In the genomic region with DNA sequence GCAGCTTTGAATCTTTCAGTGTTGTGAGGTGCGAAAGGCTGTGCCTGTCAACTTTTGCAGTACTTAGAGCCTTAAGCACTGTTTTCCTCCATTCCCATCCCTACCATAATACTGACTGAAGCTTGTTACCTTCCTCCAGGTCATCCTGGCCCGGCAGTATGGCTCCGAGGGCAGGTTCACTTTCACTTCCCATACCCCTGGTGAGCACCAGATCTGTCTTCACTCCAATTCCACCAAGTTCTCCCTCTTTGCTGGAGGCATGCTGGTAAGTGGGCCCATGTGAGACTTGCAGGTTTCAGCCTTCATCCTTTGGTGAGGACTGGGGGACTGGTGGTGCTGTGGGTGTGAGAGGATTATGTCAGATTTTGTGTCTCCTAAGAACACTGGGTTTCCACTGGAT, we compare ENCODE assay signal across 10 cellular contexts. TPM values are rescaled to one million over a fixed set of nuclear protein-coding genes. Genes with fewer than 3 reads are reported as not detected.
DNase-seq lines count a peak whose midpoint lies in the region; ATAC-seq and TF ChIP-seq lines count a peak whose summit lies in the region.
"Had no signal": no experiment of that assay in that cellular context is flagged by ENCODE, and none has a peak within 500 bp of the region (broad histone marks: within the 10 kb centered on the region; RNA-seq: fewer than 3 reads in every experiment).

No MANE protein-coding gene starts in this region.

- TF ChIP-seq POLR2A in heart left ventricle (IDR thresholded peaks at IDR 0.05): no peak

- peaks cover 22% of the 10 kb centered on the region for H3K4me1 ChIP-seq in left ventricle myocardium inferior
- peaks cover 0 to 23% (median 14%) of the 10 kb centered on the region in 12 donors for H3K4me1 ChIP-seq in heart left ventricle

- peaks cover 4% of the 10 kb centered on the region for H3K27me3 Mint-ChIP-seq in activated T-helper 17 cell treated with anti-CD3 and anti-CD28 coated beads, Interleukin-2, amount 50 U/mL, for 72 hours
- peaks cover 22% of the 10 kb centered on the region for H3K27me3 Mint-ChIP-seq in type B pancreatic cell

- no peak for ATAC-seq in heart left ventricle
- no peak for ATAC-seq in activated T-helper 17 cell treated with anti-CD3 and anti-CD28 coated beads, Interleukin-2, amount 50 U/mL, for 72 hours (replicated peaks)
- ATAC-seq in HG02610 (IDR thresholded peaks at IDR 0.05; ENCODE audit: unreplicated experiment): no peak
- ATAC-seq: Panc1 had no signal

- DNase-seq in left ventricle myocardium inferior: no peak
- no peak for DNase-seq in heart left ventricle
- DNase-seq in islet precursor cell: peak; percentile 11
- DNase-seq in type B pancreatic cell (ENCODE audit: extremely low spot score, unreplicated experiment): no peak
- no peak for DNase-seq in midbrain (lab: John Stamatoyannopoulos, UW)
- no peak for DNase-seq in DMS53 (lab: John Stamatoyannopoulos, UW)
- DNase-seq: DMS79 had no signal

- TF ChIP-seq CTCF in left ventricle myocardium inferior (IDR thresholded peaks at IDR 0.05; ENCODE audit: borderline replicate concordance): no peak
- no peak for TF ChIP-seq CTCF in heart left ventricle (IDR thresholded peaks at IDR 0.05)
- no peak for TF ChIP-seq CTCF in type B pancreatic cell (conservative IDR thresholded peaks at IDR 0.05)

- H3K36me3 ChIP-seq in left ventricle myocardium inferior: peaks cover 36% of the 10 kb centered on the region
- H3K36me3 ChIP-seq in heart left ventricle: peaks cover 6 to 38% (median 35%) of the 10 kb centered on the region in 9 donors

- H3K27ac ChIP-seq in left ventricle myocardium inferior (replicated peaks) (no peak overlapping the region), heart left ventricle (no peak overlapping the region)

- no peaks in the 10 kb centered on the region for H3K9me3 Mint-ChIP-seq in activated T-helper 17 cell treated with anti-CD3 and anti-CD28 coated beads, Interleukin-2, amount 50 U/mL, for 72 hours
- H3K9me3 Mint-ChIP-seq in type B pancreatic cell: no peaks in the 10 kb centered on the region

- H3K4me3 ChIP-seq in left ventricle myocardium inferior (peak overlapping the region; percentile 98), heart left ventricle (peak overlapping the region in 4 of 12 donors; percentile 73 to 95 (median 86))

- peak overlapping the region; percentile 89 for H3K27ac Mint-ChIP-seq in activated T-helper 17 cell treated with anti-CD3 and anti-CD28 coated beads, Interleukin-2, amount 50 U/mL, for 72 hours
- H3K27ac Mint-ChIP-seq in type B pancreatic cell: peak overlapping the region; percentile 89

- intact Hi-C loops in left ventricle myocardium inferior (cut with micrococcal nuclease): no loop called here
- intact Hi-C loops in heart left ventricle (cut with DNase I): loop anchor here in 5 of 10 donors (5.0 to 10.0 kb wide), 5 partner anchors 36 to 79 kb away; a partner anchor contains a TSS

- H3K36me3 Mint-ChIP-seq in activated T-helper 17 cell treated with anti-CD3 and anti-CD28 coated beads, Interleukin-2, amount 50 U/mL, for 72 hours (ENCODE audit: low read depth): peaks cover 50% of the 10 kb centered on the region
- H3K36me3 Mint-ChIP-seq in type B pancreatic cell: peaks cover 15% of the 10 kb centered on the region

- H3K9me3 ChIP-seq in left ventricle myocardium inferior (replicated peaks) (no peaks in the 10 kb centered on the region), heart left ventricle (no peaks in the 10 kb centered on the region)

- peaks cover 21% of the 10 kb centered on the region for H3K4me1 Mint-ChIP-seq in activated T-helper 17 cell treated with anti-CD3 and anti-CD28 coated beads, Interleukin-2, amount 50 U/mL, for 72 hours
- H3K4me1 Mint-ChIP-seq in type B pancreatic cell (ENCODE audit: unreplicated experiment): no peaks in the 10 kb centered on the region

- peak overlapping the region; percentile 82 for H3K4me3 Mint-ChIP-seq in activated T-helper 17 cell treated with anti-CD3 and anti-CD28 coated beads, Interleukin-2, amount 50 U/mL, for 72 hours
- H3K4me3 Mint-ChIP-seq in type B pancreatic cell: peak overlapping the region; percentile 95

- H3K27me3 ChIP-seq in left ventricle myocardium inferior (ENCODE audit: low read depth) (peaks cover 26% of the 10 kb centered on the region), heart left ventricle (peaks cover 0 to 15% (median 0%) of the 10 kb centered on the region in 9 donors)

- WGBS in heart left ventricle, 4 donors: 88 to 93% (median 92%) methylated on average over 3 of the region's 3 CpGs

RNA-seq across cellular contexts. Expression of a gene that starts 1.5 kb away (rescaled TPM):
- total RNA-seq in left ventricle myocardium inferior: 68.7 TPM
- total RNA-seq in heart left ventricle: 100 to 1,000 TPM in 2 of 9 donors, 10 to 100 TPM in 7; 46.2 to 138 (median 77.0) TPM
- polyA plus RNA-seq in heart left ventricle: 100 to 1,000 TPM in 1 of 2 donors, 10 to 100 TPM in 1; 62.8 to 321 TPM
- total RNA-seq in activated T-helper 17 cell treated with anti-CD3 and anti-CD28 coated beads, Interleukin-2, amount 50 U/mL, for 72 hours: 100 to 1,000 TPM in 1 of 2 donors, 10 to 100 TPM in 1; 97.7 to 118 TPM
- total RNA-seq in type B pancreatic cell (ENCODE audit: low replicate concordance): 161 and 225 TPM in 2 replicates

RNA-seq across cellular contexts. Expression of a gene that starts 6.4 kb away (rescaled TPM):
- total RNA-seq in left ventricle myocardium inferior: 17.2 TPM
- 10 to 100 TPM; 10.5 to 23.5 (median 17.7) TPM for total RNA-seq in heart left ventricle
- polyA plus RNA-seq in heart left ventricle: 10 to 100 TPM; 18.4 to 24.7 TPM
- 10 to 100 TPM; 11.6 to 14.3 TPM for total RNA-seq in activated T-helper 17 cell treated with anti-CD3 and anti-CD28 coated beads, Interleukin-2, amount 50 U/mL, for 72 hours
- total RNA-seq in type B pancreatic cell (ENCODE audit: low replicate concordance): 30.9 and 31.0 TPM in 2 replicates

RNA-seq across cellular contexts. Expression of a gene that starts 39.1 kb away (rescaled TPM):
- total RNA-seq in left ventricle myocardium inferior (21.5 TPM), heart left ventricle (10 to 100 TPM; 13.1 to 34.4 (median 20.2) TPM), type B pancreatic cell (ENCODE audit: low replicate concordance) (83.1 and 103 TPM in 2 replicates)
- polyA plus RNA-seq in heart left ventricle: 10 to 100 TPM; 17.4 to 58.9 TPM
- total RNA-seq in activated T-helper 17 cell treated with anti-CD3 and anti-CD28 coated beads, Interleukin-2, amount 50 U/mL, for 72 hours: 10 to 100 TPM; 67.5 to 72.3 TPM
